ENCODE assay signal across 17 cellular contexts in the genomic region with DNA sequence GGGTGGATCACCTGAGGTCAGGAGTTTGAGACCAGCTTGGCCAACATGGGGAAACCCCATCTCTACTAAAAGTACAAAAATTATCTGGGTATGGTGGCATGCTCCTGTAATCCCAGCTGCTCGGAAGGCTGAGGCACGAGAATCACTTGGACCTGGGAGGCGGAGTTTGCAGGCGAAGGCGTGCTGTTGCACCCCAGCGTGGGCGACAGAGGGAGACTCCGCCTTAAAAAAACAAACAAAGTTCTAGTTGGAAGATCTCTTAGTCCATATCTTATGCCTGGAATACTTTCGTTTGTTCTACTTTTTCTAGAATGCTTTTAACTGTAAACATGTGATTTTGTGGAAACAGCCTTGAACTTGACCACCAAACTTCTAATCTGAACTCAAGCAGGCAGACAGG. TPM values are rescaled to one million over a fixed set of nuclear protein-coding genes. Genes with fewer than 3 reads are reported as not detected.
A peak's percentile ranks its signal among the peaks of the same experiment; 100 is the strongest.
DNase-seq lines count a peak whose midpoint lies in the region; TF ChIP-seq lines count a peak whose summit lies in the region.
"Had no signal": no experiment of that assay in that cellular context is flagged by ENCODE, and none has a peak within 500 bp of the region (broad histone marks: within the 10 kb centered on the region; RNA-seq: fewer than 3 reads in every experiment).

No MANE protein-coding gene starts in this region.

- H3K23ac ChIP-seq in mesendoderm (ENCODE audit: low read length), result no peak overlapping the region

- peaks cover 3% of the 10 kb centered on the region for H3K4me1 Mint-ChIP-seq in endodermal cell

- H3K4me3 ChIP-seq in endodermal cell (ENCODE audit: low read length), result no peak overlapping the region
- no peak overlapping the region for H3K4me3 ChIP-seq in mesendoderm (ENCODE audit: low read length)
- H3K4me3 ChIP-seq in brain microvascular endothelial cell (ENCODE audit: low read depth, low read length), result no peak overlapping the region
- H3K4me3 ChIP-seq: Peyer's patch had no signal

- CTCF ChIA-PET in HEK293T (lab: Yijun Ruan, JAX), result interaction anchor here (0.6 kb wide), 1 partner anchor 875 kb away, joined by 4 read pairs; no protein-coding TSS in a partner anchor

- H3K4ac ChIP-seq in mesendoderm (ENCODE audit: low read depth, low read length), result no peak overlapping the region

- H2AK5ac ChIP-seq in mesendoderm (ENCODE audit: low read length), result no peak overlapping the region

- H2BK120ac ChIP-seq in mesendoderm (ENCODE audit: low read depth, low read length), result no peak overlapping the region

- H3K18ac ChIP-seq in mesendoderm (ENCODE audit: low read length), result no peak overlapping the region

- H3K9ac ChIP-seq in endodermal cell (ENCODE audit: extremely low read depth, low read length, poor library complexity, severe bottlenecking), result no peak overlapping the region
- no peak overlapping the region for H3K9ac ChIP-seq in mesendoderm (ENCODE audit: low read length)

- H3K79me2 ChIP-seq in mesendoderm (ENCODE audit: control insufficient read depth, insufficient read depth, low read length), result peaks cover 2% of the 10 kb centered on the region

- no peak overlapping the region for H3K56ac ChIP-seq in mesendoderm (ENCODE audit: low read length)

- H3K4me1 ChIP-seq in endodermal cell (ENCODE audit: control insufficient read depth, insufficient read depth, low read length) (no peaks in the 10 kb centered on the region), mesendoderm (ENCODE audit: control insufficient read depth, low read depth, low read length) (no peaks in the 10 kb centered on the region)
- H3K4me1 ChIP-seq: Peyer's patch had no signal

- no peak overlapping the region for H3K4me3 Mint-ChIP-seq in endodermal cell
- H3K4me3 Mint-ChIP-seq: B cell, CD14-positive monocyte, HFFc6, IgD-negative memory B cell had no signal

- H3K27me3 ChIP-seq in endodermal cell (ENCODE audit: control insufficient read depth, insufficient read depth, low read length, poor library complexity, severe bottlenecking) (no peaks in the 10 kb centered on the region), mesendoderm (ENCODE audit: insufficient read depth, low read length, poor library complexity) (no peaks in the 10 kb centered on the region), brain microvascular endothelial cell (replicated peaks) (no peaks in the 10 kb centered on the region)
- H3K27me3 ChIP-seq: Peyer's patch had no signal

- H3K27me3 Mint-ChIP-seq in endodermal cell (ENCODE audit: insufficient read depth), result no peaks in the 10 kb centered on the region
- H3K27me3 Mint-ChIP-seq: B cell, IgD-negative memory B cell had no signal

- WGBS in endodermal cell (ENCODE audit: insufficient coverage in 1 of 2, insufficient read length in 1 of 2), 2 experiments, result 76 to 89% methylated on average over 8 to 9 of the region's 9 CpGs
- WGBS in mesendoderm (ENCODE audit: extremely low coverage, insufficient coverage, low lambda C conversion rate), result no CpG with 5 or more reads among the region's 9 CpGs

- no peak overlapping the region for H3K4me2 ChIP-seq in mesendoderm (ENCODE audit: low read length)

- POLR2A ChIA-PET in HEK293T (lab: Yijun Ruan, JAX), result no interaction called here

- H3K27ac ChIP-seq in endodermal cell (ENCODE audit: low read depth, low read length) (no peak overlapping the region), mesendoderm (ENCODE audit: low read depth, low read length) (no peak overlapping the region), brain microvascular endothelial cell (no peak overlapping the region)
- H3K27ac ChIP-seq: Peyer's patch had no signal

- no peak overlapping the region for H2BK15ac ChIP-seq in mesendoderm (replicated peaks; ENCODE audit: low read depth)

- H3K36me3 ChIP-seq in endodermal cell (ENCODE audit: control insufficient read depth, insufficient read depth, low read length) (peaks cover 22% of the 10 kb centered on the region), mesendoderm (ENCODE audit: control insufficient read depth, insufficient read depth, low read length) (no peaks in the 10 kb centered on the region), brain microvascular endothelial cell (replicated peaks) (peaks cover 2% of the 10 kb centered on the region)
- H3K36me3 ChIP-seq: Peyer's patch had no signal

- H3K9me3 Mint-ChIP-seq in endodermal cell, result no peaks in the 10 kb centered on the region
- H3K9me3 Mint-ChIP-seq: CD14-positive monocyte, HFFc6, IgD-negative memory B cell had no signal

- H3K79me1 ChIP-seq in mesendoderm (ENCODE audit: low read length), result peaks cover 3% of the 10 kb centered on the region

- peaks cover 8% of the 10 kb centered on the region for H3K36me3 Mint-ChIP-seq in endodermal cell (ENCODE audit: low read depth)

- no peak overlapping the region for H2BK5ac ChIP-seq in mesendoderm (ENCODE audit: low read length)

- no peak overlapping the region for H3K27ac Mint-ChIP-seq in endodermal cell
- H3K27ac Mint-ChIP-seq: B cell, HFFc6 had no signal

- no peaks in the 10 kb centered on the region for H3K9me3 ChIP-seq in endodermal cell (ENCODE audit: control insufficient read depth, low read length)
- H3K9me3 ChIP-seq: Peyer's patch had no signal

- in situ Hi-C loops in brain microvascular endothelial cell (cut with HindIII; ENCODE audit: low pct_ligation_motif_present, low sequenced_read_pairs), result no loop called here

- no peak for TF ChIP-seq CTCF in endodermal cell (conservative IDR thresholded peaks at IDR 0.05)
- TF ChIP-seq CTCF in brain microvascular endothelial cell (IDR thresholded peaks at IDR 0.05; ENCODE audit: low read depth, low read length, missing control alignments), result no peak

- peak; percentile 45 for DNase-seq in ELF-1 (ENCODE audit: low read depth, low spot score)
- DNase-seq in HEK293T (ENCODE audit: extremely low spot score), result peak; percentile 17
- DNase-seq in endodermal cell, result peak; percentile 72
- DNase-seq in mesendoderm, result peak; percentile 29
- DNase-seq in stimulated activated CD4-positive, alpha-beta T cell treated with anti-CD3 and anti-CD28 coated beads, Interleukin-4, amount 100 ng/mL, for 1 hour, result no peak
- DNase-seq in Ammon's horn (ENCODE audit: low spot score), result no peak
- DNase-seq in brain microvascular endothelial cell, result no peak
- DNase-seq: DMS53, GF-D8, HFFc6, Karpas-422, NCI-H1694 treated with DMSO at 0.1 percent for 48 hours, NCI-H2081 treated with DMSO at 0.1 percent for 48 hours, Peyer's patch had no signal

- no peak overlapping the region for H4K8ac ChIP-seq in mesendoderm (ENCODE audit: low read depth, low read length)

- H4K5ac ChIP-seq in mesendoderm (ENCODE audit: low read length), result no peak overlapping the region

TF ChIP-seq in HEK293T, 16 proteins besides CTCF, POLR2A, EP300 and RAD21:
- TF ChIP-seq HDGF (IDR thresholded peaks at IDR 0.05; ENCODE audit: borderline replicate concordance) (no peak), FOXK2 (IDR thresholded peaks at IDR 0.05) (no peak), L3MBTL2 (conservative IDR thresholded peaks at IDR 0.05) (no peak)
TF ChIP-seq in HEK293T: peak in this region for 0.

RNA-seq across cellular contexts. Expression of gene PPHLN1, which starts 38.7 kb away (rescaled TPM):
- total RNA-seq in endodermal cell, result 10 to 100 TPM; 66.6 to 77.6 TPM
- polyA plus RNA-seq in endodermal cell (2013, experiment 1 of 2), result 75.5 TPM
- 71.9 TPM for polyA plus RNA-seq in endodermal cell (2013, experiment 2 of 2)
- polyA plus RNA-seq in mesendoderm (2013, experiment 1 of 2), result 73.7 TPM
- 72.8 TPM for polyA plus RNA-seq in mesendoderm (2013, experiment 2 of 2)

RNA-seq across cellular contexts. Expression of gene ZCRB1, which starts 38.8 kb away (rescaled TPM):
- 10 to 100 TPM; 61.1 to 78.4 TPM for total RNA-seq in endodermal cell
- polyA plus RNA-seq in endodermal cell (2013, experiment 1 of 2), result 71.1 TPM
- 77.3 TPM for polyA plus RNA-seq in endodermal cell (2013, experiment 2 of 2)
- 91.2 TPM for polyA plus RNA-seq in mesendoderm (2013, experiment 1 of 2)
- polyA plus RNA-seq in mesendoderm (2013, experiment 2 of 2), result 88.5 TPM

Comparison
In these comparisons a context has a peak if more than half of its experiments do, and no peak if none do; other contexts are left out.
1. DNase-seq: peak in ELF-1 (single experiment), HEK293T (single experiment), endodermal cell (single experiment) and mesendoderm (single experiment); none in stimulated activated CD4-positive, alpha-beta T cell treated with anti-CD3 and anti-CD28 coated beads, Interleukin-4, amount 100 ng/mL, for 1 hour (single experiment), Ammon's horn (single experiment) and brain microvascular endothelial cell (single experiment).